10 cellular contexts compared by ENCODE assay signal in genomic region chr10:78438094-78438906, GRCh38.
DNase-seq lines count a peak whose midpoint lies in the region; ATAC-seq and TF ChIP-seq lines count a peak whose summit lies in the region.
"Had no signal": no experiment of that assay in that cellular context is flagged by ENCODE, and none has a peak within 500 bp of the region (broad histone marks: within the 10 kb centered on the region; RNA-seq: fewer than 3 reads in every experiment).

No MANE protein-coding gene starts in this region.

- intact Hi-C loops in Panc1 (cut with micrococcal nuclease; ENCODE audit: unreplicated experiment) = loop anchor here (10.0 kb wide), 1 partner anchor 757 kb away; no protein-coding TSS in a partner anchor

- DNase-seq in DND-41 = no peak
- no peak for DNase-seq in Panc1 (ENCODE audit: low read depth, low spot score)
- DNase-seq in SW 1271 (lab: John Stamatoyannopoulos, UW) = no peak
- no peak for DNase-seq in KG1 (lab: John Stamatoyannopoulos, UW)
- DNase-seq in SJCRH30 = no peak
- DNase-seq in activated gamma-delta T cell (lab: John Stamatoyannopoulos, UW) = no peak
- DNase-seq: colonic mucosa, NCI-H1436 had no signal

- POLR2A ChIA-PET in Panc1 (lab: Charles Lee) = no interaction called here

- H4K20me1 ChIP-seq in DND-41 (ENCODE audit: insufficient read depth, low read length) = peaks cover 3% of the 10 kb centered on the region; the same call in 1 of the 2 replicates

- in situ Hi-C loops in Panc1 (cut with HindIII; ENCODE audit: low pct_unique_long_range_greater_than_20kb, low sequenced_read_pairs) = no loop called here

- TF ChIP-seq RAD21 in liver (IDR thresholded peaks at IDR 0.05) = peak in 1 of 2 donors; percentile 37

- H3K4me2 ChIP-seq in DND-41 (ENCODE audit: insufficient read depth, low read length) = no peak overlapping the region

- H3K4me1 ChIP-seq in DND-41 (ENCODE audit: insufficient read depth, low read length) = no peaks in the 10 kb centered on the region
- peaks cover 13% of the 10 kb centered on the region; the same call in 1 of the 2 replicates for H3K4me1 ChIP-seq in Panc1 (ENCODE audit: control insufficient read depth, insufficient read depth, low read length)
- peaks cover 2 to 11% (median 5%) of the 10 kb centered on the region in 4 donors for H3K4me1 ChIP-seq in liver (ENCODE audit: control insufficient read depth in 4 of 4, insufficient read depth in 4 of 4, low read length in 3 of 4)
- no peaks in the 10 kb centered on the region for H3K4me1 ChIP-seq in SJCRH30
- H3K4me1 ChIP-seq: colonic mucosa had no signal

- no TSS peak for BruUV-seq in Panc1 (replicated peaks; lab: Mats Ljungman, UMichigan)

- no peaks in the 10 kb centered on the region for H3K79me2 ChIP-seq in DND-41 (ENCODE audit: insufficient read depth, low read length)

- TF ChIP-seq CTCF in DND-41 (IDR thresholded peaks at IDR 0.05; ENCODE audit: borderline replicate concordance, extremely low read depth, low read length, poor library complexity, severe bottlenecking) = peak; percentile 22
- TF ChIP-seq CTCF in Panc1 (IDR thresholded peaks at IDR 0.05) = no peak; the same call in 1 of the 2 replicates
- TF ChIP-seq CTCF in liver (IDR thresholded peaks at IDR 0.05; ENCODE audit: low read depth, low read length, missing input control) = peak; percentile 10

- no peak overlapping the region for H2AFZ ChIP-seq in DND-41 (ENCODE audit: low read depth, low read length)

- no peak overlapping the region for H3K9ac ChIP-seq in DND-41 (ENCODE audit: low read depth, low read length)
- H3K9ac ChIP-seq in liver (ENCODE audit: low read depth in 1 of 2, low read length in 2 of 2) = no peak overlapping the region

- H3K27me3 ChIP-seq in DND-41 (ENCODE audit: insufficient read depth, low read length, poor library complexity) (peaks cover 10% of the 10 kb centered on the region), Panc1 (ENCODE audit: control insufficient read depth, insufficient read depth, low read length) (no peaks in the 10 kb centered on the region), liver (ENCODE audit: control insufficient read depth in 4 of 4, insufficient read depth in 4 of 4, low read length in 3 of 4) (no peaks in the 10 kb centered on the region), SJCRH30 (no peaks in the 10 kb centered on the region)
- H3K27me3 ChIP-seq: colonic mucosa had no signal

- H3K36me3 ChIP-seq in DND-41 (ENCODE audit: insufficient read depth, low read length) = no peaks in the 10 kb centered on the region
- no peaks in the 10 kb centered on the region for H3K36me3 ChIP-seq in Panc1 (ENCODE audit: control insufficient read depth, insufficient read depth, low read length)
- H3K36me3 ChIP-seq in liver (ENCODE audit: control insufficient read depth in 4 of 4, insufficient read depth in 3 of 4, low read depth in 1 of 4, low read length in 3 of 4) = no peaks in the 10 kb centered on the region
- H3K36me3 ChIP-seq in SJCRH30 = no peaks in the 10 kb centered on the region
- H3K36me3 ChIP-seq: colonic mucosa had no signal

- 72% methylated on average over 9 of the region's 9 CpGs for WGBS in liver

- CTCF ChIA-PET in Panc1 (lab: Charles Lee) = interaction anchor here (0.7 to 0.8 kb wide), 2 partner anchors 134 to 206 kb away, joined by 3 to 4 read pairs; no protein-coding TSS in a partner anchor

- no peaks in the 10 kb centered on the region for H3K9me3 ChIP-seq in DND-41 (ENCODE audit: insufficient read depth, low read length, severe bottlenecking)
- no peaks in the 10 kb centered on the region for H3K9me3 ChIP-seq in Panc1 (ENCODE audit: control insufficient read depth, insufficient read depth, low read depth, low read length)
- H3K9me3 ChIP-seq in liver (ENCODE audit: control insufficient read depth in 4 of 4, low read length in 3 of 4) = no peaks in the 10 kb centered on the region
- H3K9me3 ChIP-seq in SJCRH30 (replicated peaks) = no peaks in the 10 kb centered on the region
- H3K9me3 ChIP-seq: colonic mucosa had no signal

- H3K27ac ChIP-seq in DND-41 (ENCODE audit: low read length) (no peak overlapping the region), Panc1 (ENCODE audit: low read length) (no peak overlapping the region), liver (ENCODE audit: low read depth in 1 of 2, low read length in 2 of 2) (no peak overlapping the region), SJCRH30 (no peak overlapping the region)
- H3K27ac ChIP-seq: colonic mucosa had no signal

- H3K4me3 ChIP-seq in DND-41 (ENCODE audit: low read depth in 1 of 2, low read length in 2 of 2) = no peak overlapping the region
- H3K4me3 ChIP-seq in Panc1 (ENCODE audit: low read depth in 2 of 2, low read length in 2 of 2) = no peak overlapping the region
- no peak overlapping the region for H3K4me3 ChIP-seq in liver (ENCODE audit: low read depth in 1 of 3, low read length in 3 of 3)
- no peak overlapping the region for H3K4me3 ChIP-seq in SJCRH30
- H3K4me3 ChIP-seq: colonic mucosa had no signal

- ATAC-seq in DND-41 (ENCODE audit: insufficient read depth, low read depth) (no peak), GM18870 (IDR thresholded peaks at IDR 0.05; ENCODE audit: unreplicated experiment) (peak; percentile 54), Panc1 (0 out of 2 replicates have a peak, but pooled peaks have one; percentile 29)

TF ChIP-seq in liver, 16 proteins besides CTCF, POLR2A, EP300 and RAD21:
- TF ChIP-seq YY1 (IDR thresholded peaks at IDR 0.05) = no peak
- TF ChIP-seq TAF1 (conservative IDR thresholded peaks at IDR 0.05) = no peak
- TF ChIP-seq GABPA (IDR thresholded peaks at IDR 0.05 in 1 of 2, conservative IDR thresholded peaks at IDR 0.05 in 1 of 2) = no peak
- no peak for TF ChIP-seq MAX (IDR thresholded peaks at IDR 0.05)
- TF ChIP-seq FOXA1 (IDR thresholded peaks at IDR 0.05) = no peak
- TF ChIP-seq, protein P1, sequence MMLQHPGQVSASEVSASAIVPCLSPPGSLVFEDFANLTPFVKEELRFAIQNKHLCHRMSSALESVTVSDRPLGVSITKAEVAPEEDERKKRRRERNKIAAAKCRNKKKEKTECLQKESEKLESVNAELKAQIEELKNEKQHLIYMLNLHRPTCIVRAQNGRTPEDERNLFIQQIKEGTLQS (IDR thresholded peaks at IDR 0.05) = no peak
- no peak for TF ChIP-seq HNF4G (IDR thresholded peaks at IDR 0.05)
- TF ChIP-seq NR2F2 (IDR thresholded peaks at IDR 0.05) = no peak
- TF ChIP-seq, protein P2, sequence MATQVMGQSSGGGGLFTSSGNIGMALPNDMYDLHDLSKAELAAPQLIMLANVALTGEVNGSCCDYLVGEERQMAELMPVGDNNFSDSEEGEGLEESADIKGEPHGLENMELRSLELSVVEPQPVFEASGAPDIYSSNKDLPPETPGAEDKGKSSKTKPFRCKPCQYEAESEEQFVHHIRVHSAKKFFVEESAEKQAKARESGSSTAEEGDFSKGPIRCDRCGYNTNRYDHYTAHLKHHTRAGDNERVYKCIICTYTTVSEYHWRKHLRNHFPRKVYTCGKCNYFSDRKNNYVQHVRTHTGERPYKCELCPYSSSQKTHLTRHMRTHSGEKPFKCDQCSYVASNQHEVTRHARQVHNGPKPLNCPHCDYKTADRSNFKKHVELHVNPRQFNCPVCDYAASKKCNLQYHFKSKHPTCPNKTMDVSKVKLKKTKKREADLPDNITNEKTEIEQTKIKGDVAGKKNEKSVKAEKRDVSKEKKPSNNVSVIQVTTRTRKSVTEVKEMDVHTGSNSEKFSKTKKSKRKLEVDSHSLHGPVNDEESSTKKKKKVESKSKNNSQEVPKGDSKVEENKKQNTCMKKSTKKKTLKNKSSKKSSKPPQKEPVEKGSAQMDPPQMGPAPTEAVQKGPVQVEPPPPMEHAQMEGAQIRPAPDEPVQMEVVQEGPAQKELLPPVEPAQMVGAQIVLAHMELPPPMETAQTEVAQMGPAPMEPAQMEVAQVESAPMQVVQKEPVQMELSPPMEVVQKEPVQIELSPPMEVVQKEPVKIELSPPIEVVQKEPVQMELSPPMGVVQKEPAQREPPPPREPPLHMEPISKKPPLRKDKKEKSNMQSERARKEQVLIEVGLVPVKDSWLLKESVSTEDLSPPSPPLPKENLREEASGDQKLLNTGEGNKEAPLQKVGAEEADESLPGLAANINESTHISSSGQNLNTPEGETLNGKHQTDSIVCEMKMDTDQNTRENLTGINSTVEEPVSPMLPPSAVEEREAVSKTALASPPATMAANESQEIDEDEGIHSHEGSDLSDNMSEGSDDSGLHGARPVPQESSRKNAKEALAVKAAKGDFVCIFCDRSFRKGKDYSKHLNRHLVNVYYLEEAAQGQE (IDR thresholded peaks at IDR 0.05) = no peak
- TF ChIP-seq EGR1 (IDR thresholded peaks at IDR 0.05; ENCODE audit: low read depth in 2 of 2) = no peak
- TF ChIP-seq FOXA2 (IDR thresholded peaks at IDR 0.05) = no peak
- no peak for TF ChIP-seq HNF4A (conservative IDR thresholded peaks at IDR 0.05)
- no peak for TF ChIP-seq RXRA (IDR thresholded peaks at IDR 0.05)
- TF ChIP-seq, protein P3, sequence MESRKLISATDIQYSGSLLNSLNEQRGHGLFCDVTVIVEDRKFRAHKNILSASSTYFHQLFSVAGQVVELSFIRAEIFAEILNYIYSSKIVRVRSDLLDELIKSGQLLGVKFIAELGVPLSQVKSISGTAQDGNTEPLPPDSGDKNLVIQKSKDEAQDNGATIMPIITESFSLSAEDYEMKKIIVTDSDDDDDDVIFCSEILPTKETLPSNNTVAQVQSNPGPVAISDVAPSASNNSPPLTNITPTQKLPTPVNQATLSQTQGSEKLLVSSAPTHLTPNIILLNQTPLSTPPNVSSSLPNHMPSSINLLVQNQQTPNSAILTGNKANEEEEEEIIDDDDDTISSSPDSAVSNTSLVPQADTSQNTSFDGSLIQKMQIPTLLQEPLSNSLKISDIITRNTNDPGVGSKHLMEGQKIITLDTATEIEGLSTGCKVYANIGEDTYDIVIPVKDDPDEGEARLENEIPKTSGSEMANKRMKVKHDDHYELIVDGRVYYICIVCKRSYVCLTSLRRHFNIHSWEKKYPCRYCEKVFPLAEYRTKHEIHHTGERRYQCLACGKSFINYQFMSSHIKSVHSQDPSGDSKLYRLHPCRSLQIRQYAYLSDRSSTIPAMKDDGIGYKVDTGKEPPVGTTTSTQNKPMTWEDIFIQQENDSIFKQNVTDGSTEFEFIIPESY (IDR thresholded peaks at IDR 0.05) = no peak
- no peak for TF ChIP-seq JUND (IDR thresholded peaks at IDR 0.05)
- no peak for TF ChIP-seq SP1 (IDR thresholded peaks at IDR 0.05)
TF ChIP-seq in liver: peak in this region for 0.
